Comparison of ENCODE assay signal across 8 cellular contexts in the genomic region with DNA sequence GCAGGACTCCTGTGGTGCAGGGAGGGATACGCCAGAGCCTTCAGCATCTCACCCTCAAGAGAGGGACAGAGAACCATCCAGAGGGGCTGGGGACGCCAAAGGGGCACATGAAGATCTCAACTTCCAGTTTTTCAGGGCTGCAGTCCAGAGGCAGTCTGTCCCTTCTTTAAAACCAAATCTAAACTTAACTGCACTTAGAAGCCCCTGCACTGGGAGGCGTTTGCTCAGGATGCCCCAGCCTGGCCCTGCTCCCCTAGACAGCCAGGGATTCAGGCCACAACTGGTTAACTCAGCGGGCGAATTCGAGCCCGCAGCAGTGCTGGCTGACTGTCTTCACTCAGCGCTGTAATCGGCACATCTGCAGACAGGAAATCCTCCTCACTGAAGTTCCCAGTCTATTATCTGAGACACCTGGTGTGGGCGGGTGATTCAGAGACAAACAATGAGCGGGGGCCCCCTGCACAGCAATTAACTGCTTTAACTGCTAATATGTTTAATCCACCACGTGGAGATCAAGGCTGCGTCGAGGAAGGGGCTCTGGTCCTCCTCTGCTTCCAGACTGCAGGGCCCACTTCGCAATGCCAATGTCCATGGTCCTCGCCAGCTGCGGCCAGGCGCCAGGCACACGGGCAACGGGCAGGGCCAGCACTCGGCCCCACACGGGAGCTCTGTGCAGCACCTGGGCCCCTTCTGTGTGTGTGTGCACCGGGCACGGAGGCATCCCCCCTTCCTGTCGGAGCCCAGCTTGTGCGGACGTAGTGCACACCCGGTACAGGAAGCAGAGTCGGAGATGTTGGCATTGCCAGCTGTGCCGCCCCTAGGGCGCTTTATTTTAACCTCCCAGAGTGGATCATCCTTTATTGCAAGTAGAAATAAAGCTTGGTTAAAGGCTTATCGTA. TPM values are rescaled to one million over a fixed set of nuclear protein-coding genes. Genes with fewer than 3 reads are reported as not detected.
DNase-seq lines count a peak whose midpoint lies in the region; ATAC-seq, FAIRE-seq and TF ChIP-seq lines count a peak whose summit lies in the region.

No MANE protein-coding gene starts in this region.

- intact Hi-C loops in psoas muscle (cut with DNase I) = no loop called here

- no peaks in the 10 kb centered on the region for H3K9me3 ChIP-seq in small intestine (ENCODE audit: control insufficient read depth, low read depth)
- no peaks in the 10 kb centered on the region for H3K9me3 ChIP-seq in psoas muscle

- no peak for ATAC-seq in psoas muscle
- no peak for ATAC-seq in HG02798 (IDR thresholded peaks at IDR 0.05; ENCODE audit: poor library complexity, unreplicated experiment)

- H3K4me1 ChIP-seq in small intestine (ENCODE audit: control insufficient read depth in 2 of 2, insufficient read depth in 1 of 2, low read depth in 1 of 2, low read length in 1 of 2) = no peaks in the 10 kb centered on the region
- H3K4me1 ChIP-seq in psoas muscle = peaks cover 12% of the 10 kb centered on the region

- H3K27me3 ChIP-seq in small intestine (ENCODE audit: control insufficient read depth in 2 of 2, insufficient read depth in 2 of 2, low read length in 2 of 2) (no peaks in the 10 kb centered on the region), psoas muscle (ENCODE audit: insufficient read depth in 3 of 3, low read length in 2 of 3) (no peaks in the 10 kb centered on the region)

- peak overlapping the region; percentile 35 to 72 for H3K27ac ChIP-seq in small intestine (ENCODE audit: low read depth in 1 of 2, low read length in 1 of 2)
- no peak overlapping the region for H3K27ac ChIP-seq in psoas muscle

- FAIRE-seq in small intestine (lab: Jason Lieb, UNC) = no peak

- 17 to 26% (median 19%) methylated on average over 32 of the region's 32 CpGs for WGBS in small intestine, 3 donors
- 50 to 54% (median 52%) methylated on average over 32 of the region's 32 CpGs for WGBS in psoas muscle, 3 donors

- DNase-seq in DMS153 treated with DMSO at 0.1 percent for 48 hours (lab: John Stamatoyannopoulos, UW; ENCODE audit: unreplicated experiment) (peak; percentile 80), HPDE6-E6E7 (ENCODE audit: extremely low spot score) (peak; percentile 79), glomerular visceral epithelial cell (ENCODE audit: extremely low spot score) (peak; percentile 86), small intestine (peak; percentile 55), psoas muscle (no peak)
- DNase-seq in activated T-cell treated with anti-CD3 and anti-CD28 coated beads, Interleukin-2, amount 50 U/mL, for 48 hours = peak; percentile 85 to 86

- no peak overlapping the region for H3K4me3 ChIP-seq in small intestine (ENCODE audit: low read depth in 1 of 2, low read length in 2 of 2)
- H3K4me3 ChIP-seq in psoas muscle = no peak overlapping the region

- TF ChIP-seq CTCF in psoas muscle (IDR thresholded peaks at IDR 0.05) = no peak

- H3K36me3 ChIP-seq in small intestine (ENCODE audit: control insufficient read depth in 2 of 2, insufficient read depth in 2 of 2, low read length in 2 of 2) (peaks cover 0 to 2% of the 10 kb centered on the region in 2 donors), psoas muscle (ENCODE audit: insufficient read depth in 1 of 2, low read depth in 1 of 2) (peaks cover 5 to 44% of the 10 kb centered on the region in 2 donors)

TF ChIP-seq in PFSK-1, 5 proteins besides CTCF, POLR2A, EP300 and RAD21:
- TF ChIP-seq TAF1 (IDR thresholded peaks at IDR 0.05; ENCODE audit: borderline replicate concordance, insufficient read depth, low read length) (no peak), POLR2AphosphoS5 (IDR thresholded peaks at IDR 0.05; ENCODE audit: low read depth, low read length) (0 out of 2 replicates have a peak, but pooled peaks have one; percentile 36), FOXP2 (optimal IDR thresholded peaks at IDR 0.05; ENCODE audit: borderline replicate concordance, extremely low read depth, extremely low read length, insufficient read depth) (peak; percentile 34), SIN3A (IDR thresholded peaks at IDR 0.05; ENCODE audit: borderline replicate concordance, insufficient read depth, low read length) (no peak; the same call in 1 of the 2 replicates)
- TF ChIP-seq, protein P1, sequence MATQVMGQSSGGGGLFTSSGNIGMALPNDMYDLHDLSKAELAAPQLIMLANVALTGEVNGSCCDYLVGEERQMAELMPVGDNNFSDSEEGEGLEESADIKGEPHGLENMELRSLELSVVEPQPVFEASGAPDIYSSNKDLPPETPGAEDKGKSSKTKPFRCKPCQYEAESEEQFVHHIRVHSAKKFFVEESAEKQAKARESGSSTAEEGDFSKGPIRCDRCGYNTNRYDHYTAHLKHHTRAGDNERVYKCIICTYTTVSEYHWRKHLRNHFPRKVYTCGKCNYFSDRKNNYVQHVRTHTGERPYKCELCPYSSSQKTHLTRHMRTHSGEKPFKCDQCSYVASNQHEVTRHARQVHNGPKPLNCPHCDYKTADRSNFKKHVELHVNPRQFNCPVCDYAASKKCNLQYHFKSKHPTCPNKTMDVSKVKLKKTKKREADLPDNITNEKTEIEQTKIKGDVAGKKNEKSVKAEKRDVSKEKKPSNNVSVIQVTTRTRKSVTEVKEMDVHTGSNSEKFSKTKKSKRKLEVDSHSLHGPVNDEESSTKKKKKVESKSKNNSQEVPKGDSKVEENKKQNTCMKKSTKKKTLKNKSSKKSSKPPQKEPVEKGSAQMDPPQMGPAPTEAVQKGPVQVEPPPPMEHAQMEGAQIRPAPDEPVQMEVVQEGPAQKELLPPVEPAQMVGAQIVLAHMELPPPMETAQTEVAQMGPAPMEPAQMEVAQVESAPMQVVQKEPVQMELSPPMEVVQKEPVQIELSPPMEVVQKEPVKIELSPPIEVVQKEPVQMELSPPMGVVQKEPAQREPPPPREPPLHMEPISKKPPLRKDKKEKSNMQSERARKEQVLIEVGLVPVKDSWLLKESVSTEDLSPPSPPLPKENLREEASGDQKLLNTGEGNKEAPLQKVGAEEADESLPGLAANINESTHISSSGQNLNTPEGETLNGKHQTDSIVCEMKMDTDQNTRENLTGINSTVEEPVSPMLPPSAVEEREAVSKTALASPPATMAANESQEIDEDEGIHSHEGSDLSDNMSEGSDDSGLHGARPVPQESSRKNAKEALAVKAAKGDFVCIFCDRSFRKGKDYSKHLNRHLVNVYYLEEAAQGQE (IDR thresholded peaks at IDR 0.05; ENCODE audit: insufficient read depth in 1 of 2, low read depth in 2 of 2, low read length in 2 of 2) = peak in 1 of 2 experiments; percentile 70; a peak in 1 of 4 replicates

RNA-seq across cellular contexts. Expression of a gene that starts 36.9 kb away (rescaled TPM):
- 33.4 TPM for polyA plus RNA-seq in PFSK-1 (2012; ENCODE audit: insufficient read length, low read depth)
- polyA plus RNA-seq in small intestine = 10 to 100 TPM in 2 of 3 donors, 1 to 10 TPM in 1; 7.6 to 18.9 (median 12.1) TPM
- 1 to 10 TPM; 1.5 to 3.4 (median 3.0) TPM for total RNA-seq in psoas muscle
- polyA plus RNA-seq in psoas muscle = 1 to 10 TPM; 3.3 to 7.6 (median 3.6) TPM

RNA-seq across cellular contexts. Expression of a gene that starts 36.9 kb away (rescaled TPM):
- 11.0 TPM for polyA plus RNA-seq in PFSK-1 (2012; ENCODE audit: insufficient read length, low read depth)
- polyA plus RNA-seq in small intestine (10 to 100 TPM in 2 of 3 donors, 1 to 10 TPM in 1; 9.7 to 30.6 (median 26.5) TPM), psoas muscle (1 to 10 TPM; 5.9 to 7.9 (median 6.3) TPM)
- total RNA-seq in psoas muscle = 1 to 10 TPM; 5.3 to 9.7 (median 8.1) TPM

RNA-seq across cellular contexts. Expression of a gene that starts 50.0 kb away (rescaled TPM):
- polyA plus RNA-seq in PFSK-1 (2012; ENCODE audit: insufficient read length, low read depth) = 275 TPM
- 100 to 1,000 TPM in 2 of 3 donors, 10 to 100 TPM in 1; 57.8 to 151 (median 119) TPM for polyA plus RNA-seq in small intestine
- total RNA-seq in psoas muscle = 100 to 1,000 TPM in 2 of 4 donors, 10 to 100 TPM in 2; 63.6 to 146 (median 115) TPM
- polyA plus RNA-seq in psoas muscle = 100 to 1,000 TPM; 100 to 142 (median 117) TPM

RNA-seq across cellular contexts. Expression of a gene that starts 50.0 kb away (rescaled TPM):
- 31.1 TPM for polyA plus RNA-seq in PFSK-1 (2012; ENCODE audit: insufficient read length, low read depth)
- polyA plus RNA-seq in small intestine (10 to 100 TPM; 16.8 to 43.8 (median 37.8) TPM), psoas muscle (10 to 100 TPM; 13.7 to 23.5 (median 16.0) TPM)
- total RNA-seq in psoas muscle = 10 to 100 TPM; 18.4 to 35.1 (median 24.5) TPM

Comparison
In these comparisons a context has a peak if more than half of its experiments do, and no peak if none do; other contexts are left out.
1. DNase-seq: peak in DMS153 treated with DMSO at 0.1 percent for 48 hours (single experiment), HPDE6-E6E7 (single experiment), activated T-cell treated with anti-CD3 and anti-CD28 coated beads, Interleukin-2, amount 50 U/mL, for 48 hours (2 of 2), glomerular visceral epithelial cell (single experiment) and small intestine (single experiment); none in psoas muscle (0 of 2).